In genomic region chr7:67866054-67866453, GRCh38 we compare ENCODE assay signal across 23 cellular contexts.
A peak's percentile ranks its signal among the peaks of the same experiment; 100 is the strongest.
DNase-seq lines count a peak whose midpoint lies in the region; ATAC-seq and TF ChIP-seq lines count a peak whose summit lies in the region.
"Had no signal": no experiment of that assay in that cellular context is flagged by ENCODE, and none has a peak within 500 bp of the region (broad histone marks: within the 10 kb centered on the region; RNA-seq: fewer than 3 reads in every experiment).

No MANE protein-coding gene starts in this region.

- H3K4me3 ChIP-seq in A673 (ENCODE audit: low read depth, low read length, poor library complexity, severe bottlenecking), result no peak overlapping the region
- H3K4me3 ChIP-seq in lower lobe of right lung, result no peak overlapping the region
- no peak overlapping the region for H3K4me3 ChIP-seq in upper lobe of right lung
- H3K4me3 ChIP-seq: BLaER1 treated with 17β-estradiol and CSF1 and Interleukin-3, amounts not matched to agents 10 nM and 100 nM; GM12878 had no signal

- H3K9me3 ChIP-seq in A673 (ENCODE audit: low read depth, low read length, poor library complexity, severe bottlenecking) (peaks cover 24% of the 10 kb centered on the region), lower lobe of right lung (peaks cover 10% of the 10 kb centered on the region), upper lobe of right lung (no peaks in the 10 kb centered on the region)

- TF ChIP-seq CTCF in A673 (conservative IDR thresholded peaks at IDR 0.05; ENCODE audit: low read depth, low read length) (no peak), VCaP (conservative IDR thresholded peaks at IDR 0.05) (no peak), lower lobe of right lung (IDR thresholded peaks at IDR 0.05) (no peak), upper lobe of right lung (IDR thresholded peaks at IDR 0.05) (no peak)

- H3K27ac ChIP-seq in A673 (ENCODE audit: low read depth, low read length, poor library complexity, severe bottlenecking) (peak overlapping the region; percentile 68), VCaP (peak overlapping the region; percentile 87), lower lobe of right lung (no peak overlapping the region), upper lobe of right lung (no peak overlapping the region)
- H3K27ac ChIP-seq: BLaER1 treated with 17β-estradiol and CSF1 and Interleukin-3, amounts not matched to agents 10 nM and 100 nM; C4-2B had no signal

- H3K36me3 ChIP-seq in A673 (ENCODE audit: insufficient read depth, low read length, poor library complexity, severe bottlenecking) (no peaks in the 10 kb centered on the region), lower lobe of right lung (no peaks in the 10 kb centered on the region), upper lobe of right lung (no peaks in the 10 kb centered on the region)
- H3K36me3 ChIP-seq: BLaER1 treated with 17β-estradiol and CSF1 and Interleukin-3, amounts not matched to agents 10 nM and 100 nM had no signal

- ATAC-seq in lower lobe of right lung (peak; percentile 54 to 59), upper lobe of right lung (peak; percentile 71)
- ATAC-seq: GM12878 had no signal

- no peaks in the 10 kb centered on the region for H3K27me3 ChIP-seq in A673 (replicated peaks; ENCODE audit: insufficient read depth, low read depth, low read length, poor library complexity)
- H3K27me3 ChIP-seq in lower lobe of right lung (ENCODE audit: low read depth), result no peaks in the 10 kb centered on the region
- no peaks in the 10 kb centered on the region for H3K27me3 ChIP-seq in upper lobe of right lung
- H3K27me3 ChIP-seq: BLaER1 treated with 17β-estradiol and CSF1 and Interleukin-3, amounts not matched to agents 10 nM and 100 nM had no signal

- intact Hi-C loops in A673 (cut with micrococcal nuclease; ENCODE audit: unreplicated experiment), result no loop called here
- intact Hi-C loops in lower lobe of right lung (cut with DNase I), result no loop called here
- intact Hi-C loops in upper lobe of right lung (cut with DNase I), result no loop called here

- CTCF ChIA-PET in A673 (lab: Charles Lee), result no interaction called here

- H3K4me1 ChIP-seq in A673 (ENCODE audit: insufficient read depth, low read length, poor library complexity, severe bottlenecking) (peaks cover 24% of the 10 kb centered on the region), lower lobe of right lung (no peaks in the 10 kb centered on the region), upper lobe of right lung (no peaks in the 10 kb centered on the region)

- DNase-seq in A673 (ENCODE audit: low spot score), result no peak
- no peak for DNase-seq in lower lobe of right lung
- no peak for DNase-seq in upper lobe of right lung
- DNase-seq in NCI-H146 treated with DMSO at 0.1 percent for 48 hours (lab: John Stamatoyannopoulos, UW; ENCODE audit: unreplicated experiment), result no peak
- DNase-seq in activated T-cell treated with anti-CD3 and anti-CD28 coated beads, Interleukin-2, amount 50 U/mL, for 1 hour, result no peak
- DNase-seq in CD1c-positive myeloid dendritic cell (ENCODE audit: extremely low spot score), result no peak
- DNase-seq: 8988T; AML-193; CD4-positive, alpha-beta memory T cell; CD4-positive, CD25-positive, alpha-beta regulatory T cell; CD8-positive, alpha-beta memory T cell; COR-L47; DMS 273 treated with DMSO at 0.1 percent for 48 hours; DMS153; DMS53; DMS79; DND-41; EL; GDM1 had no signal

- POLR2A ChIA-PET in A673 (lab: Charles Lee; ENCODE audit: low non-redundant PET), result interaction anchor here (0.8 kb wide), 1 partner anchor 347 kb away, joined by 4 read pairs; no protein-coding TSS in a partner anchor

- BruUV-seq in A673 (replicated peaks; lab: Mats Ljungman, UMichigan), result no TSS peak

Comparison
In these comparisons a context has a peak if more than half of its experiments do, and no peak if none do; other contexts are left out.
1. H3K27ac ChIP-seq: peak in A673 (single experiment) and VCaP (single experiment); none in lower lobe of right lung (single experiment) and upper lobe of right lung (single experiment).